ENCODE assay signal across 16 cellular contexts in genomic region chr7:46319841-46320240, GRCh38.
"Had no signal": no experiment of that assay in that cellular context is flagged by ENCODE, and none has a peak within 500 bp of the region (broad histone marks: within the 10 kb centered on the region; RNA-seq: fewer than 3 reads in every experiment).

No MANE protein-coding gene starts in this region.

- H3K4me3 Mint-ChIP-seq: activated T-helper 17 cell treated with anti-CD3 and anti-CD28 coated beads, Interleukin-2, amount 50 U/mL, for 72 hours; endodermal cell; nephron progenitor cell had no signal

- H3K27me3 ChIP-seq: sigmoid colon had no signal

- H3K27me3 Mint-ChIP-seq: activated T-helper 17 cell treated with anti-CD3 and anti-CD28 coated beads, Interleukin-2, amount 50 U/mL, for 72 hours had no signal

- H3K27ac ChIP-seq: dorsolateral prefrontal cortex, psoas muscle, sigmoid colon, thoracic aorta, VCaP had no signal

- H3K27ac Mint-ChIP-seq: activated T-helper 17 cell treated with anti-CD3 and anti-CD28 coated beads, Interleukin-2, amount 50 U/mL, for 72 hours; endodermal cell; nephron progenitor cell had no signal

- H3K9me3 ChIP-seq: psoas muscle, sigmoid colon, thoracic aorta had no signal

- H3K4me1 Mint-ChIP-seq: activated T-helper 17 cell treated with anti-CD3 and anti-CD28 coated beads, Interleukin-2, amount 50 U/mL, for 72 hours; endodermal cell had no signal

- H3K4me1 ChIP-seq: psoas muscle, sigmoid colon had no signal

- H3K9me3 Mint-ChIP-seq: endodermal cell, nephron progenitor cell had no signal

- H3K36me3 ChIP-seq: sigmoid colon, thoracic aorta had no signal

- DNase-seq: activated CD4-positive, alpha-beta T cell treated with anti-CD3 and anti-CD28 coated beads for 1 hour; activated CD4-positive, alpha-beta T cell treated with anti-CD3 and anti-CD28 coated beads, Interleukin-2, amount 50 U/mL, for 4 hours; activated naive CD4-positive, alpha-beta T cell treated with Interleukin-2 at 50 U/mL for 16 hours; activated T-cell treated with anti-CD3 and anti-CD28 coated beads for 4 hours; aorta; dorsolateral prefrontal cortex; endodermal cell; erythroblast; nephron progenitor cell; psoas muscle; sigmoid colon; stimulated activated CD4-positive, alpha-beta T cell treated with anti-CD3 and anti-CD28 coated beads, Interleukin-12 subunit alpha, Interleukin-12 subunit beta, amount 100 ng/mL, for 4 hours; stimulated activated CD4-positive, alpha-beta T cell treated with anti-CD3 and anti-CD28 coated beads, Interleukin-2, amount 100 ng/mL, for 24 hours had no signal

- ATAC-seq: activated T-helper 17 cell treated with anti-CD3 and anti-CD28 coated beads, Interleukin-2, amount 50 U/mL, for 72 hours; psoas muscle had no signal

- H3K4me3 ChIP-seq: dorsolateral prefrontal cortex, psoas muscle, sigmoid colon, thoracic aorta had no signal
